ENCODE assay signal across 18 cellular contexts in genomic region chr5:34998058-34998789, GRCh38. TPM values are rescaled to one million over a fixed set of nuclear protein-coding genes. Genes with fewer than 3 reads are reported as not detected.
DNase-seq lines count a peak whose midpoint lies in the region; ATAC-seq and TF ChIP-seq lines count a peak whose summit lies in the region.
"Had no signal": no experiment of that assay in that cellular context is flagged by ENCODE, and none has a peak within 500 bp of the region (broad histone marks: within the 10 kb centered on the region; RNA-seq: fewer than 3 reads in every experiment).

No MANE protein-coding gene starts in this region.

- no peaks in the 10 kb centered on the region for H3K9me3 Mint-ChIP-seq in nephron progenitor cell
- H3K9me3 Mint-ChIP-seq: activated CD4-positive, alpha-beta memory T cell treated with anti-CD3 and anti-CD28 coated beads, Interleukin-2, amount 10 ng/mL, durations not matched to agents 7 days and 5 days; activated T-helper 17 cell treated with anti-CD3 and anti-CD28 coated beads, Interleukin-2, amount 50 U/mL, for 72 hours; immature natural killer cell had no signal

- peaks cover 22% of the 10 kb centered on the region for H3K27me3 Mint-ChIP-seq in nephron progenitor cell (ENCODE audit: low read depth, poor library complexity)

- H3K36me3 Mint-ChIP-seq in nephron progenitor cell (ENCODE audit: low read depth) = no peaks in the 10 kb centered on the region
- H3K36me3 Mint-ChIP-seq: immature natural killer cell had no signal

- H3K4me1 Mint-ChIP-seq in nephron progenitor cell = peaks cover 18% of the 10 kb centered on the region
- H3K4me1 Mint-ChIP-seq: activated CD4-positive, alpha-beta memory T cell treated with anti-CD3 and anti-CD28 coated beads, Interleukin-2, amount 10 ng/mL, durations not matched to agents 7 days and 5 days; activated T-helper 17 cell treated with anti-CD3 and anti-CD28 coated beads, Interleukin-2, amount 50 U/mL, for 72 hours; immature natural killer cell had no signal

- no peaks in the 10 kb centered on the region for H3K36me3 ChIP-seq in transverse colon
- H3K36me3 ChIP-seq: gastrocnemius medialis had no signal

- H3K27ac ChIP-seq in transverse colon = no peak overlapping the region
- H3K27ac ChIP-seq: gastrocnemius medialis had no signal

- CTCF ChIA-PET in GM10248 (lab: Yijun Ruan, JAX) = interaction anchor here (1.3 to 2.0 kb wide), 2 partner anchors 37 to 512 kb away, joined by 4 to 5 read pairs; no protein-coding TSS in a partner anchor

- no peak for TF ChIP-seq EP300 in transverse colon (IDR thresholded peaks at IDR 0.05; ENCODE audit: low read depth)

- H3K27ac Mint-ChIP-seq in nephron progenitor cell = no peak overlapping the region
- H3K27ac Mint-ChIP-seq: activated CD4-positive, alpha-beta memory T cell treated with anti-CD3 and anti-CD28 coated beads, Interleukin-2, amount 10 ng/mL, durations not matched to agents 7 days and 5 days; activated T-helper 17 cell treated with anti-CD3 and anti-CD28 coated beads, Interleukin-2, amount 50 U/mL, for 72 hours; immature natural killer cell had no signal

- no peak for TF ChIP-seq POLR2A in transverse colon (IDR thresholded peaks at IDR 0.05)

- WGBS in transverse colon (ENCODE audit: low coverage in 1 of 2), 2 donors = 68 to 80% methylated on average over 4 to 6 of the region's 6 CpGs

- no peaks in the 10 kb centered on the region for H3K4me1 ChIP-seq in transverse colon
- H3K4me1 ChIP-seq: gastrocnemius medialis had no signal

- DNase-seq in DMS 273 (lab: John Stamatoyannopoulos, UW; ENCODE audit: unreplicated experiment) (peak; percentile 93), LHCN-M2 (ENCODE audit: low read depth) (peak; percentile 9), amniotic epithelial cell (ENCODE audit: low read depth) (peak; percentile 22), inferior parietal cortex (ENCODE audit: extremely low spot score) (peak; percentile 42), GM10248 (ENCODE audit: extremely low spot score) (no peak), transverse colon (no peak), nephron progenitor cell (no peak)
- DNase-seq: activated CD4-positive, alpha-beta memory T cell treated with anti-CD3 and anti-CD28 coated beads, Interleukin-2, amount 10 ng/mL, durations not matched to agents 7 days and 5 days; AML-193; gastrocnemius medialis; immature natural killer cell; midbrain; NCI-H2081 treated with DMSO at 0.1 percent for 48 hours; SK-N-SH had no signal

- in situ Hi-C loops in transverse colon (cut with MboI; ENCODE audit: low pct_ligation_motif_present in 1 of 4, low pct_unique_long_range_greater_than_20kb in 1 of 4, low sequenced_read_pairs in 3 of 4) = no loop called here

- intact Hi-C loops in transverse colon (cut with DNase I; ENCODE audit: low total_unique reads) = no loop called here

- H3K27me3 ChIP-seq in transverse colon = no peaks in the 10 kb centered on the region
- H3K27me3 ChIP-seq: gastrocnemius medialis had no signal

- POLR2A ChIA-PET in GM10248 (lab: Yijun Ruan, JAX) = no interaction called here

- ATAC-seq in HG02973 (IDR thresholded peaks at IDR 0.05; ENCODE audit: unreplicated experiment) = no peak
- ATAC-seq: activated T-helper 17 cell treated with anti-CD3 and anti-CD28 coated beads, Interleukin-2, amount 50 U/mL, for 72 hours; gastrocnemius medialis had no signal

- H3K4me3 ChIP-seq in transverse colon = no peak overlapping the region
- H3K4me3 ChIP-seq: gastrocnemius medialis had no signal

- TF ChIP-seq CTCF in GM10248 (IDR thresholded peaks at IDR 0.05; ENCODE audit: control extremely low read depth, extremely low read depth, low read depth, missing control alignments) = no peak
- TF ChIP-seq CTCF in transverse colon (IDR thresholded peaks at IDR 0.05) = no peak
- no peak for TF ChIP-seq CTCF in nephron progenitor cell (IDR thresholded peaks at IDR 0.05)

- H3K4me3 Mint-ChIP-seq in nephron progenitor cell = no peak overlapping the region
- H3K4me3 Mint-ChIP-seq: activated CD4-positive, alpha-beta memory T cell treated with anti-CD3 and anti-CD28 coated beads, Interleukin-2, amount 10 ng/mL, durations not matched to agents 7 days and 5 days; activated T-helper 17 cell treated with anti-CD3 and anti-CD28 coated beads, Interleukin-2, amount 50 U/mL, for 72 hours; immature natural killer cell had no signal

- no peaks in the 10 kb centered on the region for H3K9me3 ChIP-seq in transverse colon
- H3K9me3 ChIP-seq: gastrocnemius medialis, SK-N-SH had no signal

RNA-seq across cellular contexts. Expression of gene AGXT2, which starts 49.5 kb away (rescaled TPM):
- total RNA-seq in LHCN-M2 (2014; rRNA removed) = not detected in 2 replicates
- not detected for polyA plus RNA-seq in LHCN-M2 (2012)
- not detected for total RNA-seq in transverse colon
- total RNA-seq: activated CD4-positive, alpha-beta memory T cell treated with anti-CD3 and anti-CD28 coated beads, Interleukin-2, amount 10 ng/mL, durations not matched to agents 7 days and 5 days; activated T-helper 17 cell treated with anti-CD3 and anti-CD28 coated beads, Interleukin-2, amount 50 U/mL, for 72 hours; dermis microvascular lymphatic vessel endothelial cell; osteocyte had no signal
- polyA plus RNA-seq: immature natural killer cell, SK-N-SH had no signal

Comparison
In these comparisons a context has a peak if more than half of its experiments do, and no peak if none do; other contexts are left out.
1. DNase-seq: peak in DMS 273 (single experiment), LHCN-M2 (single experiment), amniotic epithelial cell (single experiment) and inferior parietal cortex (single experiment); none in GM10248 (single experiment), transverse colon (single experiment) and nephron progenitor cell (single experiment).